15 cellular contexts compared by ENCODE assay signal in the genomic region with DNA sequence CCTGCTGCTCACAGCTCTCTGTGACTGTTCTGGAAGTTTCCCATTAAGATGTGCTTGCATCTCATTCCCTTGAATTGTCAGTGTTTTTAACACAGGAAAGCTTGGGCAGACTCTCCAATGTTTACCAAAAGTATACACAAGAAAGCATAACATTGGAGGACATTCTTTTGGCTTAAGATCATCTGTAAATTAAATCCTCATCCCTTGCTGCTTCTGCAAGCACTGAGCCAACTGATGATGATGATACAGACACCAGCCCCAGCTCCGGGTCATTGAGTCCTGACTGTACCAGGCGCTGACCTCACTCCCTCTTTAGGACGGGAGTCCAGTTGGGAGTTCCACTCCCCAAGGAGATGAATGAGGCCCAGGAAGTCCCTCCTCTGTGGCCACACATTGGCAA. TPM values are rescaled to one million over a fixed set of nuclear protein-coding genes. Genes with fewer than 3 reads are reported as not detected.
DNase-seq lines count a peak whose midpoint lies in the region; ATAC-seq and TF ChIP-seq lines count a peak whose summit lies in the region.
"Had no signal": no experiment of that assay in that cellular context is flagged by ENCODE, and none has a peak within 500 bp of the region (broad histone marks: within the 10 kb centered on the region; RNA-seq: fewer than 3 reads in every experiment).

No MANE protein-coding gene starts in this region.

- ATAC-seq in DND-41 (ENCODE audit: insufficient read depth, low read depth) (no peak), GM19463 (IDR thresholded peaks at IDR 0.05; ENCODE audit: unreplicated experiment) (no peak)
- ATAC-seq: GM23338, heart left ventricle, Panc1 had no signal

- peaks cover 61% of the 10 kb centered on the region for H4K20me1 ChIP-seq in DND-41 (ENCODE audit: insufficient read depth, low read length)
- H4K20me1 ChIP-seq in smooth muscle cell (ENCODE audit: low read depth), result peaks cover 28% of the 10 kb centered on the region

- H3K36me3 ChIP-seq in DND-41 (ENCODE audit: insufficient read depth, low read length), result peaks cover 81% of the 10 kb centered on the region
- no peaks in the 10 kb centered on the region for H3K36me3 ChIP-seq in smooth muscle cell (ENCODE audit: low read depth)
- H3K36me3 ChIP-seq in H7 (replicated peaks; ENCODE audit: control insufficient read depth, insufficient read depth, low read length), result no peaks in the 10 kb centered on the region

- H3K27ac ChIP-seq in DND-41 (ENCODE audit: low read length) (peak overlapping the region; percentile 36; the same call in 1 of the 2 replicates), VCaP (peak overlapping the region; percentile 95), smooth muscle cell (ENCODE audit: low read depth) (peak overlapping the region; percentile 59)

- no peak overlapping the region for H3K9ac ChIP-seq in DND-41 (ENCODE audit: low read depth, low read length)
- H3K9ac ChIP-seq in smooth muscle cell (ENCODE audit: low read depth), result no peak overlapping the region

- H3K27me3 ChIP-seq in DND-41 (ENCODE audit: insufficient read depth, low read length, poor library complexity) (no peaks in the 10 kb centered on the region), smooth muscle cell (ENCODE audit: low read depth) (no peaks in the 10 kb centered on the region), H7 (ENCODE audit: control insufficient read depth, insufficient read depth, low read length) (no peaks in the 10 kb centered on the region; the same call in 1 of the 2 replicates)
- H3K27me3 ChIP-seq: heart left ventricle had no signal

- no peaks in the 10 kb centered on the region for H3F3A ChIP-seq in smooth muscle cell (ENCODE audit: low read depth)

- 27% methylated on average over 3 of the region's 3 CpGs for WGBS in smooth muscle cell (ENCODE audit: low lambda C conversion rate)

- H3K4me3 ChIP-seq in DND-41 (ENCODE audit: low read depth in 1 of 2, low read length in 2 of 2) (no peak overlapping the region), foreskin fibroblast (ENCODE audit: low read depth in 1 of 2, low read length in 2 of 2) (no peak overlapping the region), smooth muscle cell (no peak overlapping the region), H7 (ENCODE audit: insufficient read depth, low read depth, low read length) (no peak overlapping the region)
- H3K4me3 ChIP-seq: GM23338, heart left ventricle had no signal

- no peaks in the 10 kb centered on the region for H3K4me1 ChIP-seq in DND-41 (ENCODE audit: insufficient read depth, low read length)
- no peaks in the 10 kb centered on the region for H3K4me1 ChIP-seq in smooth muscle cell (ENCODE audit: low read depth)

- H3K4me2 ChIP-seq in DND-41 (ENCODE audit: insufficient read depth, low read length) (no peak overlapping the region), smooth muscle cell (peak overlapping the region; percentile 28)
- H3K4me2 ChIP-seq: GM23338 had no signal

- H2AFZ ChIP-seq in DND-41 (ENCODE audit: low read depth, low read length) (no peak overlapping the region), smooth muscle cell (ENCODE audit: low read depth) (no peak overlapping the region)
- H2AFZ ChIP-seq: GM23338 had no signal

- no peak for TF ChIP-seq CTCF in DND-41 (IDR thresholded peaks at IDR 0.05; ENCODE audit: borderline replicate concordance, extremely low read depth, low read length, poor library complexity, severe bottlenecking)
- no peak for TF ChIP-seq CTCF in VCaP (conservative IDR thresholded peaks at IDR 0.05)
- no peak for TF ChIP-seq CTCF in foreskin fibroblast (IDR thresholded peaks at IDR 0.05; ENCODE audit: low read depth, low read length)
- TF ChIP-seq CTCF in smooth muscle cell (IDR thresholded peaks at IDR 0.05; ENCODE audit: borderline replicate concordance, insufficient read depth, poor library complexity, severe bottlenecking), result no peak

- no peak for DNase-seq in DND-41
- DNase-seq in foreskin fibroblast, result peak; percentile 84 to 86
- no peak for DNase-seq in smooth muscle cell (lab: John Stamatoyannopoulos, UW; ENCODE audit: unreplicated experiment)
- DNase-seq in activated CD4-positive, CD25-positive, alpha-beta regulatory T cell (lab: John Stamatoyannopoulos, UW), result no peak
- DNase-seq in NK-92 (lab: John Stamatoyannopoulos, UW; ENCODE audit: unreplicated experiment), result no peak
- DNase-seq in H7, result no peak
- DNase-seq: activated T-cell treated with anti-CD3 and anti-CD28 coated beads, Interleukin-2, amount 50 U/mL, for 48 hours; cerebellar nuclear complex; heart left ventricle; mesendoderm; NCI-H2081 treated with DMSO at 0.1 percent for 48 hours had no signal

- H3K79me2 ChIP-seq in DND-41 (ENCODE audit: insufficient read depth, low read length) (peaks cover 37% of the 10 kb centered on the region), smooth muscle cell (ENCODE audit: low read depth) (no peaks in the 10 kb centered on the region)

- H3K9me3 ChIP-seq in DND-41 (ENCODE audit: insufficient read depth, low read length, severe bottlenecking), result no peaks in the 10 kb centered on the region
- H3K9me3 ChIP-seq in smooth muscle cell (replicated peaks; ENCODE audit: low read depth), result no peaks in the 10 kb centered on the region
- H3K9me3 ChIP-seq: heart left ventricle had no signal

RNA-seq across cellular contexts. Expression of a gene that starts 23.8 kb away (rescaled TPM):
- 43.8 and 58.6 TPM in 2 replicates for total RNA-seq in smooth muscle cell
- 252 and 270 TPM in 2 replicates for polyA plus RNA-seq in smooth muscle cell
- 1.3 and 2.5 TPM in 2 replicates for total RNA-seq in H7 (2014; rRNA removed; shearing (Covaris generic))

Comparison
In these comparisons a context has a peak if more than half of its experiments do, and no peak if none do; other contexts are left out.
1. DNase-seq: peak in foreskin fibroblast (2 of 2); none in DND-41 (single experiment), smooth muscle cell (single experiment), activated CD4-positive, CD25-positive, alpha-beta regulatory T cell (0 of 4), NK-92 (single experiment) and H7 (single experiment).
2. H3K27ac ChIP-seq: peak in every context shown above with its lines; median percentile 95 in VCaP; 59 in smooth muscle cell; 36 in DND-41.
3. RNA of a gene that starts 23.8 kb away (total RNA-seq): 43.8 to 58.6 TPM in smooth muscle cell; 1.3 to 2.5 TPM in H7; every median in the first group is over 10 times any median in the second.